In genomic region chr6:157158897-157159296, GRCh38 we compare ENCODE assay signal across 2 cellular contexts.
TF ChIP-seq lines count a peak whose summit lies in the region.

No MANE protein-coding gene starts in this region.

TF ChIP-seq in SK-N-SH, 30 proteins besides CTCF, POLR2A, EP300 and RAD21 (continued from another document):
- no peak for TF ChIP-seq TCF12 (IDR thresholded peaks at IDR 0.05)
- TF ChIP-seq NRF1 (IDR thresholded peaks at IDR 0.05; ENCODE audit: low read depth, low read length) = no peak
- no peak for TF ChIP-seq RCOR1 (IDR thresholded peaks at IDR 0.05; ENCODE audit: low read length)
- TF ChIP-seq YY1 (IDR thresholded peaks at IDR 0.05; ENCODE audit: low read depth) = no peak
- no peak for TF ChIP-seq ELF1 (IDR thresholded peaks at IDR 0.05)

TF ChIP-seq in SK-N-SH treated with all-trans-retinoic acid at 6 μM for 48 hours, 23 proteins besides CTCF, POLR2A, EP300 and RAD21:
- TF ChIP-seq, protein P1, sequence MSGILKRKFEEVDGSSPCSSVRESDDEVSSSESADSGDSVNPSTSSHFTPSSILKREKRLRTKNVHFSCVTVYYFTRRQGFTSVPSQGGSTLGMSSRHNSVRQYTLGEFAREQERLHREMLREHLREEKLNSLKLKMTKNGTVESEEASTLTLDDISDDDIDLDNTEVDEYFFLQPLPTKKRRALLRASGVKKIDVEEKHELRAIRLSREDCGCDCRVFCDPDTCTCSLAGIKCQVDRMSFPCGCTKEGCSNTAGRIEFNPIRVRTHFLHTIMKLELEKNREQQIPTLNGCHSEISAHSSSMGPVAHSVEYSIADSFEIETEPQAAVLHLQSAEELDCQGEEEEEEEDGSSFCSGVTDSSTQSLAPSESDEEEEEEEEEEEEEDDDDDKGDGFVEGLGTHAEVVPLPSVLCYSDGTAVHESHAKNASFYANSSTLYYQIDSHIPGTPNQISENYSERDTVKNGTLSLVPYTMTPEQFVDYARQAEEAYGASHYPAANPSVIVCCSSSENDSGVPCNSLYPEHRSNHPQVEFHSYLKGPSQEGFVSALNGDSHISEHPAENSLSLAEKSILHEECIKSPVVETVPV (CRISPR knock-in tag; IDR thresholded peaks at IDR 0.05) = no peak
TF ChIP-seq in SK-N-SH treated with all-trans-retinoic acid at 6 μM for 48 hours: peak in this region for 0.
